In genomic region chr12:57846577-57847319, GRCh38 we compare ENCODE assay signal across 1 cellular context.
TF ChIP-seq lines count a peak whose summit lies in the region.

Gene CTDSP2, minus strand, starts transcription at chr12:57846729. Its CDS starts 294 bp downstream, at chr12:57846435.

TF ChIP-seq in HepG2, 621 proteins besides CTCF, POLR2A, EP300 and RAD21 (continued from another document and continues in another):
- no peak for TF ChIP-seq SNRNP70 (IDR thresholded peaks at IDR 0.05; ENCODE audit: low read depth, low read length)
- no peak for TF ChIP-seq CAMTA2 (CRISPR knock-in tag; IDR thresholded peaks at IDR 0.05; ENCODE audit: borderline replicate concordance)
- no peak for TF ChIP-seq ZNF331 (CRISPR knock-in tag; IDR thresholded peaks at IDR 0.05)
- TF ChIP-seq ZBED4 (CRISPR knock-in tag; IDR thresholded peaks at IDR 0.05; ENCODE audit: borderline replicate concordance), result no peak
- peak; percentile 74; the same call in 1 of the 2 replicates for TF ChIP-seq FOXO1 (CRISPR knock-in tag; IDR thresholded peaks at IDR 0.05)
- no peak for TF ChIP-seq MYC (CRISPR knock-in tag; IDR thresholded peaks at IDR 0.05; ENCODE audit: borderline replicate concordance)
- no peak for TF ChIP-seq KLF6 (CRISPR knock-in tag; IDR thresholded peaks at IDR 0.05)
- TF ChIP-seq, protein P1, sequence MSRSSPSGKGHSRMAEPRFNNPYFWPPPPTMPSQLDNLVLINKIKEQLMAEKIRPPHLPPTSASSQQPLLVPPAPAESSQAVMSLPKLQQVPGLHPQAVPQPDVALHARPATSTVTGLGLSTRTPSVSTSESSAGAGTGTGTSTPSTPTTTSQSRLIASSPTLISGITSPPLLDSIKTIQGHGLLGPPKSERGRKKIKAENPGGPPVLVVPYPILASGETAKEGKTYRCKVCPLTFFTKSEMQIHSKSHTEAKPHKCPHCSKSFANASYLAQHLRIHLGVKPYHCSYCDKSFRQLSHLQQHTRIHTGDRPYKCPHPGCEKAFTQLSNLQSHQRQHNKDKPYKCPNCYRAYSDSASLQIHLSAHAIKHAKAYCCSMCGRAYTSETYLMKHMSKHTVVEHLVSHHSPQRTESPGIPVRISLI (CRISPR knock-in tag; IDR thresholded peaks at IDR 0.05; ENCODE audit: borderline replicate concordance), result no peak
- peak; percentile 24; the same call in 1 of the 2 replicates for TF ChIP-seq ZNF230 (CRISPR knock-in tag; IDR thresholded peaks at IDR 0.05)
- no peak for TF ChIP-seq ZIK1 (CRISPR knock-in tag; IDR thresholded peaks at IDR 0.05; ENCODE audit: borderline replicate concordance, low read depth)
- no peak for TF ChIP-seq HOMEZ (CRISPR knock-in tag; IDR thresholded peaks at IDR 0.05; ENCODE audit: low read depth)
- no peak for TF ChIP-seq SIN3B (IDR thresholded peaks at IDR 0.05; ENCODE audit: low read length)
- TF ChIP-seq ZNF205 (CRISPR knock-in tag; IDR thresholded peaks at IDR 0.05), result no peak
- no peak for TF ChIP-seq MBNL3 (CRISPR knock-in tag; conservative IDR thresholded peaks at IDR 0.05)
- no peak for TF ChIP-seq TEF (CRISPR knock-in tag; IDR thresholded peaks at IDR 0.05)
- no peak for TF ChIP-seq HIVEP1 (CRISPR knock-in tag; IDR thresholded peaks at IDR 0.05)
- no peak for TF ChIP-seq STAG1 (CRISPR knock-in tag; IDR thresholded peaks at IDR 0.05)
- no peak for TF ChIP-seq ZNF616 (CRISPR knock-in tag; IDR thresholded peaks at IDR 0.05; ENCODE audit: low read depth)
- no peak for TF ChIP-seq ZBTB21 (CRISPR knock-in tag; IDR thresholded peaks at IDR 0.05)
- no peak for TF ChIP-seq ZNF264 (CRISPR knock-in tag; IDR thresholded peaks at IDR 0.05)
- TF ChIP-seq GFI1 (CRISPR knock-in tag; IDR thresholded peaks at IDR 0.05; ENCODE audit: borderline replicate concordance), result no peak; the same call in 1 of the 2 replicates
- TF ChIP-seq TAF15 (IDR thresholded peaks at IDR 0.05; ENCODE audit: low read depth, low read length, poor library complexity, severe bottlenecking), result no peak
- peak; percentile 78 for TF ChIP-seq MAZ (IDR thresholded peaks at IDR 0.05; ENCODE audit: borderline replicate concordance, low read depth, low read length)
- TF ChIP-seq MAZ (CRISPR knock-in tag; IDR thresholded peaks at IDR 0.05; ENCODE audit: low read depth), result no peak
- TF ChIP-seq NFATC3 (CRISPR knock-in tag; IDR thresholded peaks at IDR 0.05), result no peak
- TF ChIP-seq ATF6 (CRISPR knock-in tag; conservative IDR thresholded peaks at IDR 0.05), result no peak
- TF ChIP-seq, protein P2, sequence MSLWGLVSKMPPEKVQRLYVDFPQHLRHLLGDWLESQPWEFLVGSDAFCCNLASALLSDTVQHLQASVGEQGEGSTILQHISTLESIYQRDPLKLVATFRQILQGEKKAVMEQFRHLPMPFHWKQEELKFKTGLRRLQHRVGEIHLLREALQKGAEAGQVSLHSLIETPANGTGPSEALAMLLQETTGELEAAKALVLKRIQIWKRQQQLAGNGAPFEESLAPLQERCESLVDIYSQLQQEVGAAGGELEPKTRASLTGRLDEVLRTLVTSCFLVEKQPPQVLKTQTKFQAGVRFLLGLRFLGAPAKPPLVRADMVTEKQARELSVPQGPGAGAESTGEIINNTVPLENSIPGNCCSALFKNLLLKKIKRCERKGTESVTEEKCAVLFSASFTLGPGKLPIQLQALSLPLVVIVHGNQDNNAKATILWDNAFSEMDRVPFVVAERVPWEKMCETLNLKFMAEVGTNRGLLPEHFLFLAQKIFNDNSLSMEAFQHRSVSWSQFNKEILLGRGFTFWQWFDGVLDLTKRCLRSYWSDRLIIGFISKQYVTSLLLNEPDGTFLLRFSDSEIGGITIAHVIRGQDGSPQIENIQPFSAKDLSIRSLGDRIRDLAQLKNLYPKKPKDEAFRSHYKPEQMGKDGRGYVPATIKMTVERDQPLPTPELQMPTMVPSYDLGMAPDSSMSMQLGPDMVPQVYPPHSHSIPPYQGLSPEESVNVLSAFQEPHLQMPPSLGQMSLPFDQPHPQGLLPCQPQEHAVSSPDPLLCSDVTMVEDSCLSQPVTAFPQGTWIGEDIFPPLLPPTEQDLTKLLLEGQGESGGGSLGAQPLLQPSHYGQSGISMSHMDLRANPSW (CRISPR knock-in tag; IDR thresholded peaks at IDR 0.05; ENCODE audit: borderline replicate concordance), result no peak
- peak; percentile 76 for TF ChIP-seq SAP130 (CRISPR knock-in tag; IDR thresholded peaks at IDR 0.05; ENCODE audit: low read depth)
- TF ChIP-seq ZNF839 (CRISPR knock-in tag; IDR thresholded peaks at IDR 0.05; ENCODE audit: borderline replicate concordance), result no peak
- TF ChIP-seq IKZF1 (IDR thresholded peaks at IDR 0.05), result no peak
- peak; percentile 57; the same call in 1 of the 2 replicates for TF ChIP-seq ZC3H13 (CRISPR knock-in tag; IDR thresholded peaks at IDR 0.05)
- no peak for TF ChIP-seq XRCC5 (optimal IDR thresholded peaks at IDR 0.05; ENCODE audit: low read length)
- TF ChIP-seq PBX2 (CRISPR knock-in tag; IDR thresholded peaks at IDR 0.05), result no peak
- TF ChIP-seq AGO2 (optimal IDR thresholded peaks at IDR 0.05; ENCODE audit: low read depth, low read length), result no peak
- peak; percentile 52; the same call in 1 of the 2 replicates for TF ChIP-seq ZNF788 (CRISPR knock-in tag; IDR thresholded peaks at IDR 0.05; ENCODE audit: borderline replicate concordance)
- TF ChIP-seq EZH2 (conservative IDR thresholded peaks at IDR 0.05; ENCODE audit: low read depth, low read length), result no peak
- TF ChIP-seq ZNF235 (CRISPR knock-in tag; IDR thresholded peaks at IDR 0.05; ENCODE audit: borderline replicate concordance), result no peak
- TF ChIP-seq ZNF232 (CRISPR knock-in tag; IDR thresholded peaks at IDR 0.05; ENCODE audit: borderline replicate concordance), result no peak
- TF ChIP-seq, protein P3, sequence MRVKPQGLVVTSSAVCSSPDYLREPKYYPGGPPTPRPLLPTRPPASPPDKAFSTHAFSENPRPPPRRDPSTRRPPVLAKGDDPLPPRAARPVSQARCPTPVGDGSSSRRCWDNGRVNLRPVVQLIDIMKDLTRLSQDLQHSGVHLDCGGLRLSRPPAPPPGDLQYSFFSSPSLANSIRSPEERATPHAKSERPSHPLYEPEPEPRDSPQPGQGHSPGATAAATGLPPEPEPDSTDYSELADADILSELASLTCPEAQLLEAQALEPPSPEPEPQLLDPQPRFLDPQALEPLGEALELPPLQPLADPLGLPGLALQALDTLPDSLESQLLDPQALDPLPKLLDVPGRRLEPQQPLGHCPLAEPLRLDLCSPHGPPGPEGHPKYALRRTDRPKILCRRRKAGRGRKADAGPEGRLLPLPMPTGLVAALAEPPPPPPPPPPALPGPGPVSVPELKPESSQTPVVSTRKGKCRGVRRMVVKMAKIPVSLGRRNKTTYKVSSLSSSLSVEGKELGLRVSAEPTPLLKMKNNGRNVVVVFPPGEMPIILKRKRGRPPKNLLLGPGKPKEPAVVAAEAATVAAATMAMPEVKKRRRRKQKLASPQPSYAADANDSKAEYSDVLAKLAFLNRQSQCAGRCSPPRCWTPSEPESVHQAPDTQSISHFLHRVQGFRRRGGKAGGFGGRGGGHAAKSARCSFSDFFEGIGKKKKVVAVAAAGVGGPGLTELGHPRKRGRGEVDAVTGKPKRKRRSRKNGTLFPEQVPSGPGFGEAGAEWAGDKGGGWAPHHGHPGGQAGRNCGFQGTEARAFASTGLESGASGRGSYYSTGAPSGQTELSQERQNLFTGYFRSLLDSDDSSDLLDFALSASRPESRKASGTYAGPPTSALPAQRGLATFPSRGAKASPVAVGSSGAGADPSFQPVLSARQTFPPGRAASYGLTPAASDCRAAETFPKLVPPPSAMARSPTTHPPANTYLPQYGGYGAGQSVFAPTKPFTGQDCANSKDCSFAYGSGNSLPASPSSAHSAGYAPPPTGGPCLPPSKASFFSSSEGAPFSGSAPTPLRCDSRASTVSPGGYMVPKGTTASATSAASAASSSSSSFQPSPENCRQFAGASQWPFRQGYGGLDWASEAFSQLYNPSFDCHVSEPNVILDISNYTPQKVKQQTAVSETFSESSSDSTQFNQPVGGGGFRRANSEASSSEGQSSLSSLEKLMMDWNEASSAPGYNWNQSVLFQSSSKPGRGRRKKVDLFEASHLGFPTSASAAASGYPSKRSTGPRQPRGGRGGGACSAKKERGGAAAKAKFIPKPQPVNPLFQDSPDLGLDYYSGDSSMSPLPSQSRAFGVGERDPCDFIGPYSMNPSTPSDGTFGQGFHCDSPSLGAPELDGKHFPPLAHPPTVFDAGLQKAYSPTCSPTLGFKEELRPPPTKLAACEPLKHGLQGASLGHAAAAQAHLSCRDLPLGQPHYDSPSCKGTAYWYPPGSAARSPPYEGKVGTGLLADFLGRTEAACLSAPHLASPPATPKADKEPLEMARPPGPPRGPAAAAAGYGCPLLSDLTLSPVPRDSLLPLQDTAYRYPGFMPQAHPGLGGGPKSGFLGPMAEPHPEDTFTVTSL (CRISPR knock-in tag; IDR thresholded peaks at IDR 0.05; ENCODE audit: borderline replicate concordance), result 0 out of 2 replicates have a peak, but pooled peaks have one; percentile 6
- no peak for TF ChIP-seq ZNF276 (CRISPR knock-in tag; IDR thresholded peaks at IDR 0.05; ENCODE audit: low read depth)
